In the genomic region with DNA sequence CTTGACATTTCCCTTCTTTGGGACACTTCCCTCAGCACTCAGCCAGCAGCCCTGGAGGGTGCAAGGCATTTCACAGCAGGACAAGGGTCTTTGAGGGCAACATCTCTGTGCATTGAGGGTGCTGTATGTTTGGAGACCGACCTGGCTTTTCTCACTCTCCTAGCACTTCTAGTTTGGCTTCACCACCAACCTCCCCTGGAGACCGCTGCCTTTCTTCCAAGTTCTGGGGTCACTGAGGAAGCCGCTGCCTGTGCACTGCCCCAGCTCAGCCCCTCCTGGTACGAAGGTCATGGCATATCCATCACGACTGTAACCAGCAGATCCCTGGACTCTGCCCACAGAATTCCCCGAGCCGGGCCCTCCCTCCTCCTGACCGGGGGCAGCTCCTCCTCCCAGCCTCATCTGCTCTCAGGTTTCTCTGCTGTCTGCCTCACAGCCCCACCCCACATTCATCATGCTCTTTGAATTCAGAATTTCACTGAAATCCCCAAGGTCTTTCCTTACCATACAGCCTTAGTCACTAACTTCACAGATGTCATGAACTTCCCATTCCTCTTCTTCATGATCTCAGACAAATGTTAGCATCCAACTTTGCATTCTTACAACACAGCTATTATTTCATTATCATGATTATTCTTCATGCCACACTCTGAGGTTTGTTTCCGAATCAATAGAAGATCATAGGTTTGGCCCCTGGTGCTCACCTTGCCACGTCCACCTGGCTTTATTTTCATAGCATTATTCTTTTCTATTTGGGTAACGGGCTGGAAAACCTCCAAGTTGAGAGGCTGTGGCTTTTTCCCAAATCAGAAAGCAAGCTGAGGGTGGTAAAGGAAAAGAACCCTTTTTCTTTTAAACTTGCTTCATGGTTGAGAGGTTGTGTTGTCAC, we compare ENCODE assay signal across 10 cellular contexts.
DNase-seq lines count a peak whose midpoint lies in the region; ATAC-seq, FAIRE-seq and TF ChIP-seq lines count a peak whose summit lies in the region.
"Had no signal": no experiment of that assay in that cellular context is flagged by ENCODE, and none has a peak within 500 bp of the region (broad histone marks: within the 10 kb centered on the region; RNA-seq: fewer than 3 reads in every experiment).

No MANE protein-coding gene starts in this region.

- in situ Hi-C loops in astrocyte of the spinal cord (cut with HindIII; ENCODE audit: low sequenced_read_pairs): no loop called here

- peak; percentile 65 to 89 for ATAC-seq in A549
- ATAC-seq in left lobe of liver: peak; percentile 30

- DNase-seq in A549 (ENCODE audit: low read depth in 1 of 2, low spot score in 1 of 2) (peak; percentile 21 to 58), HT1080 (ENCODE audit: low read depth) (peak; percentile 48), astrocyte of the spinal cord (ENCODE audit: low read depth, low spot score) (peak; percentile 44), left lobe of liver (ENCODE audit: low spot score) (peak; percentile 40), anterior cingulate cortex (lab: John Stamatoyannopoulos, UW) (no peak), NCI-H2081 treated with DMSO at 0.1 percent for 48 hours (lab: John Stamatoyannopoulos, UW) (no peak), activated gamma-delta T cell (lab: John Stamatoyannopoulos, UW) (no peak)
- no peak for DNase-seq in stimulated activated CD4-positive, alpha-beta T cell treated with anti-CD3 and anti-CD28 coated beads, Interleukin-2, amount 100 ng/mL, for 24 hours
- DNase-seq: activated CD4-positive, alpha-beta T cell treated with anti-CD3 and anti-CD28 coated beads for 4 hours had no signal

- TF ChIP-seq EP300 in A549 (IDR thresholded peaks at IDR 0.05): no peak

- H3K4me3 ChIP-seq in A549 (no peak overlapping the region), astrocyte of the spinal cord (ENCODE audit: low read depth, low read length) (no peak overlapping the region)

- FAIRE-seq in A549 (lab: Jason Lieb, UNC): no peak
- FAIRE-seq: G401.6 had no signal

- POLR2A ChIA-PET in A549 (lab: Yijun Ruan, JAX): interaction anchor here (1.0 kb wide), 1 partner anchor 196 kb away, joined by 4 read pairs; no protein-coding TSS in a partner anchor

- peak overlapping the region; percentile 50 to 73; a peak in 5 of 6 replicates for H3K27ac ChIP-seq in A549

- 42% methylated on average over 11 of the region's 11 CpGs for WGBS in A549 (ENCODE audit: missing lambda C conversion rate)

- TF ChIP-seq CTCF in A549 (IDR thresholded peaks at IDR 0.05): no peak
- TF ChIP-seq CTCF in astrocyte of the spinal cord (IDR thresholded peaks at IDR 0.05; ENCODE audit: low read depth, low read length): no peak

- H3K4me2 ChIP-seq in A549: peak overlapping the region; percentile 42

- no peak for TF ChIP-seq POLR2A in A549 (IDR thresholded peaks at IDR 0.05; ENCODE audit: low read length)

- H3K9me3 ChIP-seq in A549: no peaks in the 10 kb centered on the region

- no peak for TF ChIP-seq RAD21 in A549 (conservative IDR thresholded peaks at IDR 0.05 in 1 of 2, IDR thresholded peaks at IDR 0.05 in 1 of 2)

- CTCF ChIA-PET in A549 (lab: Yijun Ruan, JAX): interaction anchor here (1.2 to 2.2 kb wide), 2 partner anchors 54 to 629 kb away, joined by 3 to 5 read pairs; no protein-coding TSS in a partner anchor

- peaks cover 16% of the 10 kb centered on the region for H3K4me1 ChIP-seq in A549

TF ChIP-seq in A549, 52 proteins besides CTCF, POLR2A, EP300 and RAD21:
- TF ChIP-seq HOXB13 (CRISPR knock-in tag; IDR thresholded peaks at IDR 0.05; ENCODE audit: low read depth) (no peak), FOSL2 (IDR thresholded peaks at IDR 0.05) (no peak), FOSL2 (CRISPR knock-in tag; IDR thresholded peaks at IDR 0.05) (0 out of 2 replicates have a peak, but pooled peaks have one; percentile 9)

Comparison
In these comparisons a context has a peak if more than half of its experiments do, and no peak if none do; other contexts are left out.
1. DNase-seq: peak in A549 (2 of 2), HT1080 (single experiment), astrocyte of the spinal cord (single experiment) and left lobe of liver (single experiment); none in anterior cingulate cortex (0 of 58), NCI-H2081 treated with DMSO at 0.1 percent for 48 hours (single experiment), stimulated activated CD4-positive, alpha-beta T cell treated with anti-CD3 and anti-CD28 coated beads, Interleukin-2, amount 100 ng/mL, for 24 hours (0 of 2) and activated gamma-delta T cell (single experiment).